Comparison of ENCODE assay signal across 1 cellular context in the genomic region with DNA sequence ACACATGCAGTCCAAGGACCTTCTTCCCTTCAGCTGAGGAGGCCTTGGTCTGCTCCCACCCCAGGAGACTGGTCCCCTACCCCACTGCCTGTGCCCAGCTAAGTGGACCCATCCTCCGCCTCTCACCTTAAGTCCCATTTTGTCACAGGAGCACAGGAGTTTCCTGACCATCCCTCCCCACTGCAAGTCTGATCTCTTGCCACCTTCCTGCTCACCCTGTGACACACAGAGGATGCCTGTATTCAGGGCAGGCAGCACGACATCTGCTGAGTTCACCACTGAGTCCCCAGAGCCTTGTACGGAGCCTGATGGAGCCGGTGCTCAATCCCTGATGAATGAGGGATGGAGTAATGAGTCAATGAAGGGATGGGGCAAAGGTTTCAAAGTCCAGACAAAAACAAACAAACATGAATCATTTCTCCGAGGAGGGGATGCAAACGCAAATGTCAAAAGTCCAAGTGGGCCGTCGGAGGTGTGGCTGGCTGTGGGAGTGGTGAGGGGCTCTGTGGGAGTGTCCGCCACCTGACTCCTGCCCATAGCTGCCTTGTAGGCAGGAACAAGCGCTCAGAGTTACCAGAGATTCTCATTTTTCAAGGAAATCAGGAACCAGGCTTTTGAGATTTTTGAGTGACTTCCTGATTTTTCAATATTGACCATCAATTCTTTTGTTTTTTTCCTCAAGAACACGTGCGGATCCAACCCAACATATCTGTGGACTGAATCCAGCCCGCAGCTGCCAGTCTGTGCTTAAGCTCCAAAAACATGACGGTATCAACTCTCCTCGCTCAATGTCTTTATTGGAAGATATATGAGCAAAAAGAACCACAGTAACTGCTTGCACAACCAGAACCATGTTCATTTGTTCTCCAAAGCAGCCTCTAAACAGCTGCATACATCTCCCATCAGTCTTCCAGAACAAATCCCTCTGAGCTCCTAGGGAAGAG.
TF ChIP-seq lines count a peak whose summit lies in the region.

No MANE protein-coding gene starts in this region.

TF ChIP-seq in HepG2, 621 proteins besides CTCF, POLR2A, EP300 and RAD21 (continued from another document and continues in another):
- peak; percentile 75; the same call in 1 of the 2 replicates for TF ChIP-seq MIER3 (CRISPR knock-in tag; IDR thresholded peaks at IDR 0.05; ENCODE audit: borderline replicate concordance)
- no peak for TF ChIP-seq PHF20 (CRISPR knock-in tag; IDR thresholded peaks at IDR 0.05)
- no peak for TF ChIP-seq KLF12 (CRISPR knock-in tag; IDR thresholded peaks at IDR 0.05; ENCODE audit: borderline replicate concordance)
- TF ChIP-seq ZMAT3 (CRISPR knock-in tag; conservative IDR thresholded peaks at IDR 0.05), result no peak; the same call in 1 of the 2 replicates
- TF ChIP-seq ATF7-NPFF (CRISPR knock-in tag; IDR thresholded peaks at IDR 0.05; ENCODE audit: low read depth), result no peak
- no peak for TF ChIP-seq KLF15 (CRISPR knock-in tag; IDR thresholded peaks at IDR 0.05; ENCODE audit: borderline replicate concordance)
- TF ChIP-seq, protein P1, sequence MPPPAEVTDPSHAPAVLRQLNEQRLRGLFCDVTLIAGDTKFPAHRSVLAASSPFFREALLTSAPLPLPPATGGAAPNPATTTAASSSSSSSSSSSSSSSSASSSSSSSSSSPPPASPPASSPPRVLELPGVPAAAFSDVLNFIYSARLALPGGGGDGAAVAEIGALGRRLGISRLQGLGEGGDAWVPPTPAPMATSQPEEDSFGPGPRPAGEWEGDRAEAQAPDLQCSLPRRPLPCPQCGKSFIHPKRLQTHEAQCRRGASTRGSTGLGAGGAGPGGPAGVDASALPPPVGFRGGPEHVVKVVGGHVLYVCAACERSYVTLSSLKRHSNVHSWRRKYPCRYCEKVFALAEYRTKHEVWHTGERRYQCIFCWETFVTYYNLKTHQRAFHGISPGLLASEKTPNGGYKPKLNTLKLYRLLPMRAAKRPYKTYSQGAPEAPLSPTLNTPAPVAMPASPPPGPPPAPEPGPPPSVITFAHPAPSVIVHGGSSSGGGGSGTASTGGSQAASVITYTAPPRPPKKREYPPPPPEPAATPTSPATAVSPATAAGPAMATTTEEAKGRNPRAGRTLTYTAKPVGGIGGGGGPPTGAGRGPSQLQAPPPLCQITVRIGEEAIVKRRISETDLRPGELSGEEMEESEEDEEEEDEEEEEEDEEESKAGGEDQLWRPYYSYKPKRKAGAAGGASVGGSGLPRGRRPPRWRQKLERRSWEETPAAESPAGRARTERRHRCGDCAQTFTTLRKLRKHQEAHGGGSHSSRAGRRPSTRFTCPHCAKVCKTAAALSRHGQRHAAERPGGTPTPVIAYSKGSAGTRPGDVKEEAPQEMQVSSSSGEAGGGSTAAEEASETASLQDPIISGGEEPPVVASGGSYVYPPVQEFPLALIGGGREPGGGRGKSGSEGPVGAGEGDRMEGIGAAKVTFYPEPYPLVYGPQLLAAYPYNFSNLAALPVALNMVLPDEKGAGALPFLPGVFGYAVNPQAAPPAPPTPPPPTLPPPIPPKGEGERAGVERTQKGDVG (CRISPR knock-in tag; IDR thresholded peaks at IDR 0.05; ENCODE audit: borderline replicate concordance), result 0 out of 2 replicates have a peak, but pooled peaks have one; percentile 40
- TF ChIP-seq, protein P2, sequence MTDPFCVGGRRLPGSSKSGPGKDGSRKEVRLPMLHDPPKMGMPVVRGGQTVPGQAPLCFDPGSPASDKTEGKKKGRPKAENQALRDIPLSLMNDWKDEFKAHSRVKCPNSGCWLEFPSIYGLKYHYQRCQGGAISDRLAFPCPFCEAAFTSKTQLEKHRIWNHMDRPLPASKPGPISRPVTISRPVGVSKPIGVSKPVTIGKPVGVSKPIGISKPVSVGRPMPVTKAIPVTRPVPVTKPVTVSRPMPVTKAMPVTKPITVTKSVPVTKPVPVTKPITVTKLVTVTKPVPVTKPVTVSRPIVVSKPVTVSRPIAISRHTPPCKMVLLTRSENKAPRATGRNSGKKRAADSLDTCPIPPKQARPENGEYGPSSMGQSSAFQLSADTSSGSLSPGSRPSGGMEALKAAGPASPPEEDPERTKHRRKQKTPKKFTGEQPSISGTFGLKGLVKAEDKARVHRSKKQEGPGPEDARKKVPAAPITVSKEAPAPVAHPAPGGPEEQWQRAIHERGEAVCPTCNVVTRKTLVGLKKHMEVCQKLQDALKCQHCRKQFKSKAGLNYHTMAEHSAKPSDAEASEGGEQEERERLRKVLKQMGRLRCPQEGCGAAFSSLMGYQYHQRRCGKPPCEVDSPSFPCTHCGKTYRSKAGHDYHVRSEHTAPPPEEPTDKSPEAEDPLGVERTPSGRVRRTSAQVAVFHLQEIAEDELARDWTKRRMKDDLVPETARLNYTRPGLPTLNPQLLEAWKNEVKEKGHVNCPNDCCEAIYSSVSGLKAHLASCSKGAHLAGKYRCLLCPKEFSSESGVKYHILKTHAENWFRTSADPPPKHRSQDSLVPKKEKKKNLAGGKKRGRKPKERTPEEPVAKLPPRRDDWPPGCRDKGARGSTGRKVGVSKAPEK (CRISPR knock-in tag; IDR thresholded peaks at IDR 0.05; ENCODE audit: borderline replicate concordance), result no peak
- no peak for TF ChIP-seq ZNF850 (CRISPR knock-in tag; conservative IDR thresholded peaks at IDR 0.05)
- TF ChIP-seq ZSCAN30 (CRISPR knock-in tag; IDR thresholded peaks at IDR 0.05), result no peak
- peak; percentile 65; the same call in 1 of the 2 replicates for TF ChIP-seq NR2F2 (IDR thresholded peaks at IDR 0.05; ENCODE audit: borderline replicate concordance, low read depth)
- no peak for TF ChIP-seq MTF2 (CRISPR knock-in tag; IDR thresholded peaks at IDR 0.05; ENCODE audit: borderline replicate concordance)
- TF ChIP-seq ZNF335 (CRISPR knock-in tag; IDR thresholded peaks at IDR 0.05), result no peak
- TF ChIP-seq, protein P3, sequence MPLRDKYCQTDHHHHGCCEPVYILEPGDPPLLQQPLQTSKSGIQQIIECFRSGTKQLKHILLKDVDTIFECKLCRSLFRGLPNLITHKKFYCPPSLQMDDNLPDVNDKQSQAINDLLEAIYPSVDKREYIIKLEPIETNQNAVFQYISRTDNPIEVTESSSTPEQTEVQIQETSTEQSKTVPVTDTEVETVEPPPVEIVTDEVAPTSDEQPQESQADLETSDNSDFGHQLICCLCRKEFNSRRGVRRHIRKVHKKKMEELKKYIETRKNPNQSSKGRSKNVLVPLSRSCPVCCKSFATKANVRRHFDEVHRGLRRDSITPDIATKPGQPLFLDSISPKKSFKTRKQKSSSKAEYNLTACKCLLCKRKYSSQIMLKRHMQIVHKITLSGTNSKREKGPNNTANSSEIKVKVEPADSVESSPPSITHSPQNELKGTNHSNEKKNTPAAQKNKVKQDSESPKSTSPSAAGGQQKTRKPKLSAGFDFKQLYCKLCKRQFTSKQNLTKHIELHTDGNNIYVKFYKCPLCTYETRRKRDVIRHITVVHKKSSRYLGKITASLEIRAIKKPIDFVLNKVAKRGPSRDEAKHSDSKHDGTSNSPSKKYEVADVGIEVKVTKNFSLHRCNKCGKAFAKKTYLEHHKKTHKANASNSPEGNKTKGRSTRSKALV (CRISPR knock-in tag; IDR thresholded peaks at IDR 0.05), result 0 out of 2 replicates have a peak, but pooled peaks have one; percentile 64
- TF ChIP-seq MEF2D (CRISPR knock-in tag; IDR thresholded peaks at IDR 0.05), result peak; percentile 53; the same call in 1 of the 2 replicates
- TF ChIP-seq, protein P4, sequence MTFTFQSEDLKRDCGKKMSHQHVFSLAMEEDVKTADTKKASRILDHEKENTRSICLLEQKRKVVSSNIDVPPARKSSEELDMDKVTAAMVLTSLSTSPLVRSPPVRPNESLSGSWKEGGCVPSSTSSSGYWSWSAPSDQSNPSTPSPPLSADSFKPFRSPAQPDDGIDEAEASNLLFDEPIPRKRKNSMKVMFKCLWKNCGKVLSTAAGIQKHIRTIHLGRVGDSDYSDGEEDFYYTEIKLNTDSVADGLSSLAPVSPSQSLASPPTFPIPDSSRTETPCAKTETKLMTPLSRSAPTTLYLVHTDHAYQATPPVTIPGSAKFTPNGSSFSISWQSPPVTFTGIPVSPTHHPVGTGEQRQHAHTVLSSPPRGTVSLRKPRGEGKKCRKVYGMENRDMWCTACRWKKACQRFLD (CRISPR knock-in tag; IDR thresholded peaks at IDR 0.05; ENCODE audit: borderline replicate concordance), result no peak
- TF ChIP-seq, protein P5, sequence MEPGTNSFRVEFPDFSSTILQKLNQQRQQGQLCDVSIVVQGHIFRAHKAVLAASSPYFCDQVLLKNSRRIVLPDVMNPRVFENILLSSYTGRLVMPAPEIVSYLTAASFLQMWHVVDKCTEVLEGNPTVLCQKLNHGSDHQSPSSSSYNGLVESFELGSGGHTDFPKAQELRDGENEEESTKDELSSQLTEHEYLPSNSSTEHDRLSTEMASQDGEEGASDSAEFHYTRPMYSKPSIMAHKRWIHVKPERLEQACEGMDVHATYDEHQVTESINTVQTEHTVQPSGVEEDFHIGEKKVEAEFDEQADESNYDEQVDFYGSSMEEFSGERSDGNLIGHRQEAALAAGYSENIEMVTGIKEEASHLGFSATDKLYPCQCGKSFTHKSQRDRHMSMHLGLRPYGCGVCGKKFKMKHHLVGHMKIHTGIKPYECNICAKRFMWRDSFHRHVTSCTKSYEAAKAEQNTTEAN (CRISPR knock-in tag; conservative IDR thresholded peaks at IDR 0.05), result peak; percentile 8; the same call in 1 of the 2 replicates
- TF ChIP-seq LCORL (IDR thresholded peaks at IDR 0.05), result no peak
- peak; percentile 89 for TF ChIP-seq LCORL (CRISPR knock-in tag; IDR thresholded peaks at IDR 0.05)
- TF ChIP-seq XBP1 (CRISPR knock-in tag; IDR thresholded peaks at IDR 0.05), result no peak
- peak; percentile 51; the same call in 1 of the 2 replicates for TF ChIP-seq ZNF460 (CRISPR knock-in tag; IDR thresholded peaks at IDR 0.05; ENCODE audit: borderline replicate concordance)
- peak; percentile 97 for TF ChIP-seq ZNF550 (CRISPR knock-in tag; IDR thresholded peaks at IDR 0.05; ENCODE audit: borderline replicate concordance)
- TF ChIP-seq, protein P6, sequence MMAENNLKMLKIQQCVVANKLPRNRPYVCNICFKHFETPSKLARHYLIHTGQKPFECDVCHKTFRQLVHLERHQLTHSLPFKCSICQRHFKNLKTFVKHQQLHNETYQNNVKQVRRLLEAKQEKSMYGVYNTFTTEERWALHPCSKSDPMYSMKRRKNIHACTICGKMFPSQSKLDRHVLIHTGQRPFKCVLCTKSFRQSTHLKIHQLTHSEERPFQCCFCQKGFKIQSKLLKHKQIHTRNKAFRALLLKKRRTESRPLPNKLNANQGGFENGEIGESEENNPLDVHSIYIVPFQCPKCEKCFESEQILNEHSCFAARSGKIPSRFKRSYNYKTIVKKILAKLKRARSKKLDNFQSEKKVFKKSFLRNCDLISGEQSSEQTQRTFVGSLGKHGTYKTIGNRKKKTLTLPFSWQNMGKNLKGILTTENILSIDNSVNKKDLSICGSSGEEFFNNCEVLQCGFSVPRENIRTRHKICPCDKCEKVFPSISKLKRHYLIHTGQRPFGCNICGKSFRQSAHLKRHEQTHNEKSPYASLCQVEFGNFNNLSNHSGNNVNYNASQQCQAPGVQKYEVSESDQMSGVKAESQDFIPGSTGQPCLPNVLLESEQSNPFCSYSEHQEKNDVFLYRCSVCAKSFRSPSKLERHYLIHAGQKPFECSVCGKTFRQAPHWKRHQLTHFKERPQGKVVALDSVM (CRISPR knock-in tag; IDR thresholded peaks at IDR 0.05), result peak; percentile 73
- TF ChIP-seq POLR2AphosphoS2 (IDR thresholded peaks at IDR 0.05; ENCODE audit: low read depth, low read length), result no peak
- peak; percentile 67; the same call in 1 of the 2 replicates for TF ChIP-seq ZNF292 (CRISPR knock-in tag; IDR thresholded peaks at IDR 0.05; ENCODE audit: borderline replicate concordance, low read depth)
- peak; percentile 63 for TF ChIP-seq ERF (CRISPR knock-in tag; IDR thresholded peaks at IDR 0.05)
- TF ChIP-seq KLF6 (CRISPR knock-in tag; IDR thresholded peaks at IDR 0.05), result 0 out of 2 replicates have a peak, but pooled peaks have one; percentile 53
- no peak for TF ChIP-seq ZNF530 (CRISPR knock-in tag; IDR thresholded peaks at IDR 0.05; ENCODE audit: low read depth)
- TF ChIP-seq, protein P7, sequence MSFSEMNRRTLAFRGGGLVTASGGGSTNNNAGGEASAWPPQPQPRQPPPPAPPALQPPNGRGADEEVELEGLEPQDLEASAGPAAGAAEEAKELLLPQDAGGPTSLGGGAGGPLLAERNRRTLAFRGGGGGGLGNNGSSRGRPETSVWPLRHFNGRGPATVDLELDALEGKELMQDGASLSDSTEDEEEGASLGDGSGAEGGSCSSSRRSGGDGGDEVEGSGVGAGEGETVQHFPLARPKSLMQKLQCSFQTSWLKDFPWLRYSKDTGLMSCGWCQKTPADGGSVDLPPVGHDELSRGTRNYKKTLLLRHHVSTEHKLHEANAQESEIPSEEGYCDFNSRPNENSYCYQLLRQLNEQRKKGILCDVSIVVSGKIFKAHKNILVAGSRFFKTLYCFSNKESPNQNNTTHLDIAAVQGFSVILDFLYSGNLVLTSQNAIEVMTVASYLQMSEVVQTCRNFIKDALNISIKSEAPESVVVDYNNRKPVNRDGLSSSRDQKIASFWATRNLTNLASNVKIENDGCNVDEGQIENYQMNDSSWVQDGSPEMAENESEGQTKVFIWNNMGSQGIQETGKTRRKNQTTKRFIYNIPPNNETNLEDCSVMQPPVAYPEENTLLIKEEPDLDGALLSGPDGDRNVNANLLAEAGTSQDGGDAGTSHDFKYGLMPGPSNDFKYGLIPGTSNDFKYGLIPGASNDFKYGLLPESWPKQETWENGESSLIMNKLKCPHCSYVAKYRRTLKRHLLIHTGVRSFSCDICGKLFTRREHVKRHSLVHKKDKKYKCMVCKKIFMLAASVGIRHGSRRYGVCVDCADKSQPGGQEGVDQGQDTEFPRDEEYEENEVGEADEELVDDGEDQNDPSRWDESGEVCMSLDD (CRISPR knock-in tag; IDR thresholded peaks at IDR 0.05; ENCODE audit: borderline replicate concordance), result no peak
- TF ChIP-seq ZNF207 (IDR thresholded peaks at IDR 0.05; ENCODE audit: borderline replicate concordance), result no peak
- no peak for TF ChIP-seq IKZF1 (IDR thresholded peaks at IDR 0.05)
- TF ChIP-seq ZNF350 (CRISPR knock-in tag; IDR thresholded peaks at IDR 0.05; ENCODE audit: borderline replicate concordance, low read depth), result peak; percentile 87; the same call in 1 of the 2 replicates
- no peak for TF ChIP-seq AKAP8 (CRISPR knock-in tag; IDR thresholded peaks at IDR 0.05)
- peak; percentile 76 for TF ChIP-seq CREM (IDR thresholded peaks at IDR 0.05)
- no peak for TF ChIP-seq CREM (CRISPR knock-in tag; IDR thresholded peaks at IDR 0.05)
- TF ChIP-seq ZNF878 (CRISPR knock-in tag; IDR thresholded peaks at IDR 0.05), result no peak; the same call in 1 of the 2 replicates
- no peak; the same call in none of the 2 replicates for TF ChIP-seq ARHGAP35 (CRISPR knock-in tag; IDR thresholded peaks at IDR 0.05; ENCODE audit: borderline replicate concordance)
- TF ChIP-seq ZZZ3 (CRISPR knock-in tag; IDR thresholded peaks at IDR 0.05; ENCODE audit: borderline replicate concordance), result no peak
- TF ChIP-seq, protein P8, sequence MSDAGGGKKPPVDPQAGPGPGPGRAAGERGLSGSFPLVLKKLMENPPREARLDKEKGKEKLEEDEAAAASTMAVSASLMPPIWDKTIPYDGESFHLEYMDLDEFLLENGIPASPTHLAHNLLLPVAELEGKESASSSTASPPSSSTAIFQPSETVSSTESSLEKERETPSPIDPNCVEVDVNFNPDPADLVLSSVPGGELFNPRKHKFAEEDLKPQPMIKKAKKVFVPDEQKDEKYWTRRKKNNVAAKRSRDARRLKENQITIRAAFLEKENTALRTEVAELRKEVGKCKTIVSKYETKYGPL (CRISPR knock-in tag; IDR thresholded peaks at IDR 0.05), result no peak
- no peak for TF ChIP-seq TP53 (CRISPR knock-in tag; conservative IDR thresholded peaks at IDR 0.05)
- TF ChIP-seq ZNF546 (CRISPR knock-in tag; conservative IDR thresholded peaks at IDR 0.05), result no peak
- no peak; the same call in 1 of the 2 replicates for TF ChIP-seq ZNF790 (CRISPR knock-in tag; IDR thresholded peaks at IDR 0.05; ENCODE audit: borderline replicate concordance)
- TF ChIP-seq ZNF251 (CRISPR knock-in tag; IDR thresholded peaks at IDR 0.05), result no peak
- 0 out of 2 replicates have a peak, but pooled peaks have one; percentile 9 for TF ChIP-seq SIX4 (CRISPR knock-in tag; IDR thresholded peaks at IDR 0.05)
- no peak for TF ChIP-seq ZNF776 (CRISPR knock-in tag; IDR thresholded peaks at IDR 0.05)
- no peak for TF ChIP-seq SMAD1 (CRISPR knock-in tag; IDR thresholded peaks at IDR 0.05; ENCODE audit: borderline replicate concordance, low read depth)
